Comparison of ENCODE assay signal across 11 cellular contexts in genomic region chr19:28705008-28705407, GRCh38.
A peak's percentile ranks its signal among the peaks of the same experiment; 100 is the strongest.
DNase-seq lines count a peak whose midpoint lies in the region; ATAC-seq, FAIRE-seq and TF ChIP-seq lines count a peak whose summit lies in the region.
"Had no signal": no experiment of that assay in that cellular context is flagged by ENCODE, and none has a peak within 500 bp of the region (broad histone marks: within the 10 kb centered on the region; RNA-seq: fewer than 3 reads in every experiment).

No MANE protein-coding gene starts in this region.

- no peaks in the 10 kb centered on the region for H3K27me3 Mint-ChIP-seq in endothelial cell (ENCODE audit: unreplicated experiment)

- H3K4me3 ChIP-seq in A549 (no peak overlapping the region), hepatocyte (no peak overlapping the region), neuronal stem cell (ENCODE audit: low read length in 2 of 2) (no peak overlapping the region)

- H2BK12ac ChIP-seq in neuronal stem cell (ENCODE audit: low read length): no peak overlapping the region

- TF ChIP-seq CTCF in A549 (IDR thresholded peaks at IDR 0.05) (no peak), hepatocyte (IDR thresholded peaks at IDR 0.05; ENCODE audit: poor library complexity) (peak; percentile 44), endothelial cell (IDR thresholded peaks at IDR 0.05; ENCODE audit: unreplicated experiment) (no peak)

- no peak overlapping the region for H2AK5ac ChIP-seq in neuronal stem cell (ENCODE audit: low read depth, low read length)

- no peak overlapping the region for H2BK120ac ChIP-seq in neuronal stem cell (ENCODE audit: low read depth, low read length)

- no peak for TF ChIP-seq EP300 in A549 (IDR thresholded peaks at IDR 0.05)

- no peaks in the 10 kb centered on the region for H4K20me1 ChIP-seq in hepatocyte (ENCODE audit: insufficient read depth, poor library complexity, severe bottlenecking)

- DNase-seq in A549 (ENCODE audit: low read depth in 1 of 2, low spot score in 1 of 2): peak; percentile 15 to 58
- DNase-seq in HCEC 1CT: peak; percentile 4
- DNase-seq in SW480 (ENCODE audit: low spot score): peak; percentile 84
- DNase-seq in hepatocyte (ENCODE audit: low spot score): peak; percentile 66
- DNase-seq in activated naive CD4-positive, alpha-beta T cell treated with Interleukin-2 at 50 U/mL for 16 hours: no peak
- no peak for DNase-seq in neuronal stem cell (ENCODE audit: low spot score)
- no peak for DNase-seq in endothelial cell (ENCODE audit: low spot score)
- no peak for DNase-seq in NCI-H128 (lab: John Stamatoyannopoulos, UW; ENCODE audit: unreplicated experiment)
- DNase-seq: KG1 had no signal

- H3K23ac ChIP-seq in neuronal stem cell (ENCODE audit: low read depth, low read length, poor library complexity): no peak overlapping the region

- H3K4me1 Mint-ChIP-seq in endothelial cell (ENCODE audit: unreplicated experiment): no peaks in the 10 kb centered on the region

- no peak overlapping the region for H3K9ac ChIP-seq in neuronal stem cell (ENCODE audit: low read depth, low read length, poor library complexity)

- TF ChIP-seq POLR2A in A549 (IDR thresholded peaks at IDR 0.05; ENCODE audit: low read length): no peak

- peak; percentile 91 to 92 for ATAC-seq in A549
- ATAC-seq: left lobe of liver had no signal

- no peak overlapping the region for H4K8ac ChIP-seq in neuronal stem cell (ENCODE audit: low read depth, low read length)

- H2AFZ ChIP-seq in hepatocyte: no peak overlapping the region
- H2AFZ ChIP-seq in neuronal stem cell (ENCODE audit: low read length): no peak overlapping the region

- H3K27ac ChIP-seq in A549 (no peak overlapping the region), hepatocyte (no peak overlapping the region), neuronal stem cell (replicated peaks; ENCODE audit: low read length) (no peak overlapping the region)

- no peaks in the 10 kb centered on the region for H3K79me1 ChIP-seq in neuronal stem cell (ENCODE audit: low read depth, low read length)

- H3K9me3 ChIP-seq in A549 (0 out of 3 replicates have a peak, but pooled peaks cover 3% of the 10 kb centered on the region), hepatocyte (ENCODE audit: low read depth) (no peaks in the 10 kb centered on the region), neuronal stem cell (replicated peaks in 1 of 2; ENCODE audit: control insufficient read depth in 2 of 2, insufficient read depth in 1 of 2, low read depth in 1 of 2, low read length in 2 of 2) (no peaks in the 10 kb centered on the region)

- no peaks in the 10 kb centered on the region for H3K4me1 ChIP-seq in A549
- H3K4me1 ChIP-seq in hepatocyte (ENCODE audit: insufficient read depth): no peaks in the 10 kb centered on the region
- H3K4me1 ChIP-seq in neuronal stem cell (ENCODE audit: control insufficient read depth in 2 of 2, insufficient read depth in 1 of 2, low read depth in 1 of 2, low read length in 2 of 2): no peaks in the 10 kb centered on the region

- H3K4ac ChIP-seq in neuronal stem cell (ENCODE audit: low read length): no peak overlapping the region

- H3K4me3 Mint-ChIP-seq in endothelial cell (ENCODE audit: unreplicated experiment): no peak overlapping the region

- POLR2A ChIA-PET in A549 (lab: Yijun Ruan, JAX): no interaction called here

- CTCF ChIA-PET in A549 (lab: Yijun Ruan, JAX): interaction anchor here (0.6 to 1.3 kb wide), 2 partner anchors 174 to 1090 kb away, joined by 4 read pairs; no protein-coding TSS in a partner anchor

- H3K36me3 ChIP-seq in hepatocyte (replicated peaks; ENCODE audit: insufficient read depth, low read depth) (no peaks in the 10 kb centered on the region), neuronal stem cell (replicated peaks in 1 of 2; ENCODE audit: control insufficient read depth in 2 of 2, insufficient read depth in 2 of 2, low read length in 2 of 2) (peaks cover 0 to 1% of the 10 kb centered on the region in 2 donors)

- no peaks in the 10 kb centered on the region for H3K9me3 Mint-ChIP-seq in endothelial cell (ENCODE audit: unreplicated experiment)

- H3K79me2 ChIP-seq in hepatocyte: no peaks in the 10 kb centered on the region

- H2BK5ac ChIP-seq in neuronal stem cell (ENCODE audit: low read length): no peak overlapping the region

- no peak overlapping the region for H3K18ac ChIP-seq in neuronal stem cell (ENCODE audit: low read length)

- H3K27me3 ChIP-seq in hepatocyte (no peaks in the 10 kb centered on the region), neuronal stem cell (ENCODE audit: control insufficient read depth in 3 of 3, insufficient read depth in 3 of 3, low read depth in 1 of 3, low read length in 3 of 3) (no peaks in the 10 kb centered on the region)

- H3K4me2 ChIP-seq in A549 (no peak overlapping the region), hepatocyte (no peak overlapping the region), neuronal stem cell (ENCODE audit: insufficient read depth, low read length, poor library complexity, severe bottlenecking) (no peak overlapping the region)

- no peaks in the 10 kb centered on the region for H3K36me3 Mint-ChIP-seq in endothelial cell (ENCODE audit: low read depth, unreplicated experiment)

- FAIRE-seq in A549 (lab: Jason Lieb, UNC): no peak
- FAIRE-seq: D721Med had no signal

- TF ChIP-seq RAD21 in A549 (conservative IDR thresholded peaks at IDR 0.05 in 1 of 2, IDR thresholded peaks at IDR 0.05 in 1 of 2): no peak

- no peak overlapping the region for H3K14ac ChIP-seq in neuronal stem cell (ENCODE audit: low read length)

- no peak overlapping the region for H3K27ac Mint-ChIP-seq in endothelial cell (ENCODE audit: unreplicated experiment)

- H2BK15ac ChIP-seq in neuronal stem cell (ENCODE audit: low read length): no peak overlapping the region

- H3K9me2 ChIP-seq in hepatocyte (replicated peaks; ENCODE audit: insufficient read depth): no peaks in the 10 kb centered on the region

- WGBS in A549 (ENCODE audit: missing lambda C conversion rate): 16% methylated on average over 3 of the region's 3 CpGs
- WGBS in hepatocyte (ENCODE audit: low lambda C conversion rate, missing lambda C conversion rate): 58% methylated on average over 3 of the region's 3 CpGs
- no CpG with 5 or more reads among the region's 3 CpGs for WGBS in neuronal stem cell (ENCODE audit: extremely low coverage in 2 of 2, insufficient read length in 2 of 2, insufficient replicate concordance in 1 of 2), 2 donors

- H4K91ac ChIP-seq in neuronal stem cell (ENCODE audit: low read depth, low read length, poor library complexity): no peak overlapping the region

TF ChIP-seq in A549, 52 proteins besides CTCF, POLR2A, EP300 and RAD21:
- no peak for TF ChIP-seq RARB (CRISPR knock-in tag; IDR thresholded peaks at IDR 0.05)
- no peak for TF ChIP-seq FOSL2 (IDR thresholded peaks at IDR 0.05)
- peak; percentile 62 for TF ChIP-seq FOSL2 (CRISPR knock-in tag; IDR thresholded peaks at IDR 0.05)

Comparison
In these comparisons a context has a peak if more than half of its experiments do, and no peak if none do; other contexts are left out.
1. DNase-seq: peak in A549 (2 of 2), HCEC 1CT (single experiment), SW480 (single experiment) and hepatocyte (single experiment); none in activated naive CD4-positive, alpha-beta T cell treated with Interleukin-2 at 50 U/mL for 16 hours (single experiment), neuronal stem cell (single experiment), endothelial cell (single experiment) and NCI-H128 (single experiment).